Comparison of ENCODE assay signal across 9 cellular contexts in genomic region chr6:136764522-136764993, GRCh38. TPM values are rescaled to one million over a fixed set of nuclear protein-coding genes. Genes with fewer than 3 reads are reported as not detected.
DNase-seq lines count a peak whose midpoint lies in the region; ATAC-seq and TF ChIP-seq lines count a peak whose summit lies in the region.
"Had no signal": no experiment of that assay in that cellular context is flagged by ENCODE, and none has a peak within 500 bp of the region (broad histone marks: within the 10 kb centered on the region; RNA-seq: fewer than 3 reads in every experiment).

No MANE protein-coding gene starts in this region.

- DNase-seq in GM13977 (ENCODE audit: low spot score) = peak; percentile 44
- DNase-seq in colonic mucosa = peak; percentile 17
- DNase-seq in HAP-1 (ENCODE audit: low spot score in 2 of 2) = no peak
- DNase-seq in lower leg skin (ENCODE audit: low spot score in 2 of 2) = no peak
- DNase-seq in NCI-H2029 treated with DMSO at 0.1 percent for 48 hours (lab: John Stamatoyannopoulos, UW) = no peak
- DNase-seq in activated CD8-positive, alpha-beta memory T cell treated with anti-CD3 and anti-CD28 coated beads, Interleukin-2, amount 50 U/mL, for 48 hours = no peak
- DNase-seq: brain microvascular endothelial cell had no signal

- no peak overlapping the region for H3K9ac ChIP-seq in colonic mucosa (ENCODE audit: low read depth in 2 of 2, low read length in 2 of 2)

- TF ChIP-seq CTCF in GM13977 (IDR thresholded peaks at IDR 0.05; ENCODE audit: extremely low read depth, insufficient read depth, missing control alignments) (no peak), colonic mucosa (IDR thresholded peaks at IDR 0.05) (no peak), lower leg skin (IDR thresholded peaks at IDR 0.05) (no peak)

- H3K27me3 ChIP-seq in colonic mucosa (no peaks in the 10 kb centered on the region), HAP-1 (ENCODE audit: low read depth) (no peaks in the 10 kb centered on the region)
- H3K27me3 ChIP-seq: brain microvascular endothelial cell had no signal

- WGBS in lower leg skin, 2 donors = 80 to 84% methylated on average over 3 of the region's 3 CpGs

- peak; percentile 44 for ATAC-seq in GM21390 (IDR thresholded peaks at IDR 0.05; ENCODE audit: unreplicated experiment)
- peak; percentile 49 for ATAC-seq in HG03469 (IDR thresholded peaks at IDR 0.05; ENCODE audit: unreplicated experiment)

- H3K4me1 ChIP-seq in colonic mucosa (peaks cover 16% of the 10 kb centered on the region), HAP-1 (peaks cover 24% of the 10 kb centered on the region)

- intact Hi-C loops in colonic mucosa (cut with DNase I) (no loop called here), lower leg skin (cut with DNase I; ENCODE audit: low total_unique reads) (no loop called here)

- in situ Hi-C loops in GM13977 (cut with MboI; ENCODE audit: low pct_unique_long_range_greater_than_20kb, low sequenced_read_pairs, unreplicated experiment) (no loop called here), HAP-1 (cut with MboI; ENCODE audit: low sequenced_read_pairs) (no loop called here)

- H3K9me3 ChIP-seq in colonic mucosa = no peaks in the 10 kb centered on the region
- H3K9me3 ChIP-seq in HAP-1 = no peaks in the 10 kb centered on the region

- H3K4me3 ChIP-seq in colonic mucosa (no peak overlapping the region), HAP-1 (no peak overlapping the region), lower leg skin (ENCODE audit: low read depth, poor library complexity, severe bottlenecking) (no peak overlapping the region)

- TF ChIP-seq POLR2A in lower leg skin (IDR thresholded peaks at IDR 0.05) = no peak

- H3K27ac ChIP-seq in colonic mucosa = peak overlapping the region; percentile 7
- H3K27ac ChIP-seq: brain microvascular endothelial cell had no signal

- no peaks in the 10 kb centered on the region for H3K36me3 ChIP-seq in colonic mucosa
- H3K36me3 ChIP-seq in HAP-1 (replicated peaks) = no peaks in the 10 kb centered on the region
- H3K36me3 ChIP-seq: brain microvascular endothelial cell had no signal

RNA-seq across cellular contexts. Expression of gene MAP3K5, which starts 27.7 kb away (rescaled TPM):
- total RNA-seq in colonic mucosa = 10 to 100 TPM; 15.3 to 17.1 TPM
- 10 to 100 TPM; 18.9 to 35.2 (median 27.0) TPM for total RNA-seq in lower leg skin

RNA-seq across cellular contexts. Expression of gene PEX7, which starts 57.8 kb away (rescaled TPM):
- 10 to 100 TPM; 11.3 to 12.7 TPM for total RNA-seq in colonic mucosa
- total RNA-seq in lower leg skin = 10 to 100 TPM; 15.2 to 21.5 (median 21.2) TPM

Comparison
In these comparisons a context has a peak if more than half of its experiments do, and no peak if none do; other contexts are left out.
1. DNase-seq: peak in GM13977 (single experiment) and colonic mucosa (single experiment); none in HAP-1 (0 of 2), lower leg skin (0 of 2), NCI-H2029 treated with DMSO at 0.1 percent for 48 hours (single experiment) and activated CD8-positive, alpha-beta memory T cell treated with anti-CD3 and anti-CD28 coated beads, Interleukin-2, amount 50 U/mL, for 48 hours (single experiment).